Comparison of ENCODE assay signal across 1 cellular context in the genomic region with DNA sequence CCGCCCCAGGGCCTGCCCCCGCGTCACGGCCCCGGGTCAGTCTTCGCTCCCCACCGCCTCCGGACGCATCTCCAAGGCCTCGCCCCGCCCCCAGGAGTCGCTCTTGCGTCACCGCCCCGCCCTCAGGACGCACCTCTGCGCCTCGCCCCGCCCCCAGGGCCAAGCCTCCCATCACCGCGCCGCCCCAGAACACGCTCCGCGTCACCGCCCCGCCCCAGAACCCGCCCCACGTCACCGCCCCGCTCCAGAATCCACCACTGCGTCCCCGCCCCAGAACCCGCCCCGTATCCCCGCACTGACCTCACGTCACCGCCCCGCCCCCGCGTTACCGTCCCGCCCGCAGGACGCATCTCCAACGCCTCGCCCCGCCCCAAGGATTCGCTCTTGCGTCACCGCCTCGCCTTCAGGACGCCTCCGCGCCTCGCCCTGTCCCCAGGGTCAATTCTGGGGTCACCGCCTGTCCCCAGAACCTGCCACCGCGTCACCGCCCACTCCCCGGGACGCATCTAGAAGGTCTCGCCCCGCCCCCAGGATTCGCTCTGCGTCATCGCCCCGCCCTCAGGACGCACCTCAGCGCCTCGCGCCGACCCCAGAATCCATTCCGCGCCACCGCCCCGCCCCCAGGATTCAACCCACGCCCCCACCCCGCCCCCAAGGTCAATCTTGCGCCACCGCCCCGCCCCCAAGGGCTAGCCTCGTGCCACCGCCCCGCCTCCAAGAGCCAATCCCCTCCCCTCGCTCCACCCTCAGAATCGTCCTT.
TF ChIP-seq lines count a peak whose summit lies in the region.

No MANE protein-coding gene starts in this region.

TF ChIP-seq in K562, 482 proteins besides CTCF, POLR2A, EP300 and RAD21 (continued from another document and continues in another):
- TF ChIP-seq, protein P1, sequence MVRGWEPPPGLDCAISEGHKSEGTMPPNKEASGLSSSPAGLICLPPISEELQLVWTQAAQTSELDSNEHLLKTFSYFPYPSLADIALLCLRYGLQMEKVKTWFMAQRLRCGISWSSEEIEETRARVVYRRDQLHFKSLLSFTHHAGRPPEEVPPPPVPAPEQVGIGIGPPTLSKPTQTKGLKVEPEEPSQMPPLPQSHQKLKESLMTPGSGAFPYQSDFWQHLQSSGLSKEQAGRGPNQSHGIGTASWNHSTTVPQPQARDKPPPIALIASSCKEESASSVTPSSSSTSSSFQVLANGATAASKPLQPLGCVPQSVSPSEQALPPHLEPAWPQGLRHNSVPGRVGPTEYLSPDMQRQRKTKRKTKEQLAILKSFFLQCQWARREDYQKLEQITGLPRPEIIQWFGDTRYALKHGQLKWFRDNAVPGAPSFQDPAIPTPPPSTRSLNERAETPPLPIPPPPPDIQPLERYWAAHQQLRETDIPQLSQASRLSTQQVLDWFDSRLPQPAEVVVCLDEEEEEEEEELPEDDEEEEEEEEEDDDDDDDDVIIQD (CRISPR knock-in tag; IDR thresholded peaks at IDR 0.05) = no peak
- TF ChIP-seq ZBTB8A (IDR thresholded peaks at IDR 0.05; ENCODE audit: partially characterized antibody) (no peak), PRPF4 (IDR thresholded peaks at IDR 0.05; ENCODE audit: insufficient read depth, low read depth, low read length, poor library complexity, severe bottlenecking) (no peak), SAFB (IDR thresholded peaks at IDR 0.05; ENCODE audit: borderline replicate concordance, low read depth, low read length) (no peak), ZNF347 (CRISPR knock-in tag; IDR thresholded peaks at IDR 0.05; ENCODE audit: low read depth) (no peak), PHTF2 (CRISPR knock-in tag; IDR thresholded peaks at IDR 0.05) (no peak), CREM (IDR thresholded peaks at IDR 0.05; ENCODE audit: low read depth) (peak; percentile 90), NFATC3 (IDR thresholded peaks at IDR 0.05) (no peak), ZNF384 (IDR thresholded peaks at IDR 0.05; ENCODE audit: low read depth, low read length) (no peak), FOXA3 (CRISPR knock-in tag; conservative IDR thresholded peaks at IDR 0.05 in 1 of 2, IDR thresholded peaks at IDR 0.05 in 1 of 2) (no peak), RBM22 (IDR thresholded peaks at IDR 0.05; ENCODE audit: low read depth, low read length, poor library complexity, severe bottlenecking) (no peak), HDAC1 (IDR thresholded peaks at IDR 0.05) (no peak), WHSC1 (IDR thresholded peaks at IDR 0.05; ENCODE audit: low read length) (no peak), PPARD (CRISPR knock-in tag; IDR thresholded peaks at IDR 0.05) (no peak), NONO (IDR thresholded peaks at IDR 0.05; ENCODE audit: low read depth in 2 of 2, low read length in 1 of 2) (no peak), CEBPG (CRISPR knock-in tag; IDR thresholded peaks at IDR 0.05) (peak; percentile 90), CEBPG (tag; conservative IDR thresholded peaks at IDR 0.05 in 1 of 2, IDR thresholded peaks at IDR 0.05 in 1 of 2) (peak; percentile 81 to 96), SETDB1 (IDR thresholded peaks at IDR 0.05; ENCODE audit: low read length) (no peak), FUS (optimal IDR thresholded peaks at IDR 0.05; ENCODE audit: low read depth, low read length) (no peak), PHB (CRISPR knock-in tag; IDR thresholded peaks at IDR 0.05) (no peak), ZC3H11A (IDR thresholded peaks at IDR 0.05; ENCODE audit: low read depth, low read length) (no peak), SREBF2 (CRISPR knock-in tag; IDR thresholded peaks at IDR 0.05) (no peak), ZNF124 (CRISPR knock-in tag; IDR thresholded peaks at IDR 0.05) (no peak), ZNF311 (CRISPR knock-in tag; IDR thresholded peaks at IDR 0.05) (no peak), NR4A1 (CRISPR knock-in tag; IDR thresholded peaks at IDR 0.05) (no peak), NR4A1 (tag; IDR thresholded peaks at IDR 0.05) (no peak), ZNF830 (CRISPR knock-in tag; IDR thresholded peaks at IDR 0.05) (no peak), CCAR2 (IDR thresholded peaks at IDR 0.05; ENCODE audit: low read depth, low read length) (no peak), DMBX1 (CRISPR knock-in tag; IDR thresholded peaks at IDR 0.05; ENCODE audit: borderline replicate concordance) (no peak), ZNF707 (CRISPR knock-in tag; conservative IDR thresholded peaks at IDR 0.05) (no peak), POLR2B (IDR thresholded peaks at IDR 0.05; ENCODE audit: low read depth, partially characterized antibody) (no peak), CSDE1 (IDR thresholded peaks at IDR 0.05) (no peak), PTBP1 (IDR thresholded peaks at IDR 0.05; ENCODE audit: low read depth, low read length) (no peak), SLC30A9 (CRISPR knock-in tag; IDR thresholded peaks at IDR 0.05) (no peak), ZNF143 (CRISPR knock-in tag; IDR thresholded peaks at IDR 0.05) (no peak), NCOA6 (IDR thresholded peaks at IDR 0.05) (no peak), ZNF232 (CRISPR knock-in tag; IDR thresholded peaks at IDR 0.05) (no peak), HNRNPH1 (optimal IDR thresholded peaks at IDR 0.05; ENCODE audit: low read depth, low read length) (no peak), ZNF780A (CRISPR knock-in tag; IDR thresholded peaks at IDR 0.05) (no peak), ZNF146 (CRISPR knock-in tag; IDR thresholded peaks at IDR 0.05; ENCODE audit: unreplicated experiment) (no peak), HCFC1 (IDR thresholded peaks at IDR 0.05; ENCODE audit: low read depth, low read length) (peak; percentile 16; the same call in 1 of the 2 replicates), BHLHE40 (IDR thresholded peaks at IDR 0.05; ENCODE audit: low read length) (no peak; the same call in 1 of the 2 replicates), BCOR (IDR thresholded peaks at IDR 0.05) (no peak), SMAD1 (IDR thresholded peaks at IDR 0.05; ENCODE audit: low read depth, low read length, partially characterized antibody) (no peak), SRSF7 (optimal IDR thresholded peaks at IDR 0.05; ENCODE audit: low read depth, low read length) (no peak), NELFE (IDR thresholded peaks at IDR 0.05; ENCODE audit: insufficient read depth, insufficient read length) (no peak), SMARCE1 (IDR thresholded peaks at IDR 0.05) (no peak), NFRKB (IDR thresholded peaks at IDR 0.05; ENCODE audit: low read depth) (no peak), ESRRA (IDR thresholded peaks at IDR 0.05; ENCODE audit: borderline replicate concordance, low read depth) (peak; percentile 68; the same call in 1 of the 2 replicates), JUND (IDR thresholded peaks at IDR 0.05; ENCODE audit: borderline replicate concordance, low read depth, low read length) (peak; percentile 72), JUND (tag; IDR thresholded peaks at IDR 0.05; ENCODE audit: borderline replicate concordance, low read depth, low read length) (no peak; the same call in 2 of the 3 replicates), CTBP1 (IDR thresholded peaks at IDR 0.05; ENCODE audit: borderline replicate concordance) (no peak), ZNF76 (CRISPR knock-in tag; IDR thresholded peaks at IDR 0.05; ENCODE audit: borderline replicate concordance) (no peak)
- TF ChIP-seq, protein P2, sequence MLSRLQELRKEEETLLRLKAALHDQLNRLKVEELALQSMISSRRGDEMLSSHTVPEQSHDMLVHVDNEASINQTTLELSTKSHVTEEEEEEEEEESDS (CRISPR knock-in tag; IDR thresholded peaks at IDR 0.05) = no peak
- TF ChIP-seq, protein P3, sequence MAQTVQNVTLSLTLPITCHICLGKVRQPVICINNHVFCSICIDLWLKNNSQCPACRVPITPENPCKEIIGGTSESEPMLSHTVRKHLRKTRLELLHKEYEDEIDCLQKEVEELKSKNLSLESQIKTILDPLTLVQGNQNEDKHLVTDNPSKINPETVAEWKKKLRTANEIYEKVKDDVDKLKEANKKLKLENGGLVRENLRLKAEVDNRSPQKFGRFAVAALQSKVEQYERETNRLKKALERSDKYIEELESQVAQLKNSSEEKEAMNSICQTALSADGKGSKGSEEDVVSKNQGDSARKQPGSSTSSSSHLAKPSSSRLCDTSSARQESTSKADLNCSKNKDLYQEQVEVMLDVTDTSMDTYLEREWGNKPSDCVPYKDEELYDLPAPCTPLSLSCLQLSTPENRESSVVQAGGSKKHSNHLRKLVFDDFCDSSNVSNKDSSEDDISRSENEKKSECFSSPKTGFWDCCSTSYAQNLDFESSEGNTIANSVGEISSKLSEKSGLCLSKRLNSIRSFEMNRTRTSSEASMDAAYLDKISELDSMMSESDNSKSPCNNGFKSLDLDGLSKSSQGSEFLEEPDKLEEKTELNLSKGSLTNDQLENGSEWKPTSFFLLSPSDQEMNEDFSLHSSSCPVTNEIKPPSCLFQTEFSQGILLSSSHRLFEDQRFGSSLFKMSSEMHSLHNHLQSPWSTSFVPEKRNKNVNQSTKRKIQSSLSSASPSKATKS (CRISPR knock-in tag; IDR thresholded peaks at IDR 0.05) = no peak
- TF ChIP-seq, protein P4, sequence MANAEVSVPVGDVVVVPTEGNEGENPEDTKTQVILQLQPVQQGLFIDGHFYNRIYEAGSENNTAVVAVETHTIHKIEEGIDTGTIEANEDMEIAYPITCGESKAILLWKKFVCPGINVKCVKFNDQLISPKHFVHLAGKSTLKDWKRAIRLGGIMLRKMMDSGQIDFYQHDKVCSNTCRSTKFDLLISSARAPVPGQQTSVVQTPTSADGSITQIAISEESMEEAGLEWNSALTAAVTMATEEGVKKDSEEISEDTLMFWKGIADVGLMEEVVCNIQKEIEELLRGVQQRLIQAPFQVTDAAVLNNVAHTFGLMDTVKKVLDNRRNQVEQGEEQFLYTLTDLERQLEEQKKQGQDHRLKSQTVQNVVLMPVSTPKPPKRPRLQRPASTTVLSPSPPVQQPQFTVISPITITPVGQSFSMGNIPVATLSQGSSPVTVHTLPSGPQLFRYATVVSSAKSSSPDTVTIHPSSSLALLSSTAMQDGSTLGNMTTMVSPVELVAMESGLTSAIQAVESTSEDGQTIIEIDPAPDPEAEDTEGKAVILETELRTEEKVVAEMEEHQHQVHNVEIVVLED (CRISPR knock-in tag; IDR thresholded peaks at IDR 0.05) = peak; percentile 86
- TF ChIP-seq, protein P5, sequence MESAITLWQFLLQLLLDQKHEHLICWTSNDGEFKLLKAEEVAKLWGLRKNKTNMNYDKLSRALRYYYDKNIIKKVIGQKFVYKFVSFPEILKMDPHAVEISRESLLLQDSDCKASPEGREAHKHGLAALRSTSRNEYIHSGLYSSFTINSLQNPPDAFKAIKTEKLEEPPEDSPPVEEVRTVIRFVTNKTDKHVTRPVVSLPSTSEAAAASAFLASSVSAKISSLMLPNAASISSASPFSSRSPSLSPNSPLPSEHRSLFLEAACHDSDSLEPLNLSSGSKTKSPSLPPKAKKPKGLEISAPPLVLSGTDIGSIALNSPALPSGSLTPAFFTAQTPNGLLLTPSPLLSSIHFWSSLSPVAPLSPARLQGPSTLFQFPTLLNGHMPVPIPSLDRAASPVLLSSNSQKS (CRISPR knock-in tag; IDR thresholded peaks at IDR 0.05) = no peak
- TF ChIP-seq, protein P6, sequence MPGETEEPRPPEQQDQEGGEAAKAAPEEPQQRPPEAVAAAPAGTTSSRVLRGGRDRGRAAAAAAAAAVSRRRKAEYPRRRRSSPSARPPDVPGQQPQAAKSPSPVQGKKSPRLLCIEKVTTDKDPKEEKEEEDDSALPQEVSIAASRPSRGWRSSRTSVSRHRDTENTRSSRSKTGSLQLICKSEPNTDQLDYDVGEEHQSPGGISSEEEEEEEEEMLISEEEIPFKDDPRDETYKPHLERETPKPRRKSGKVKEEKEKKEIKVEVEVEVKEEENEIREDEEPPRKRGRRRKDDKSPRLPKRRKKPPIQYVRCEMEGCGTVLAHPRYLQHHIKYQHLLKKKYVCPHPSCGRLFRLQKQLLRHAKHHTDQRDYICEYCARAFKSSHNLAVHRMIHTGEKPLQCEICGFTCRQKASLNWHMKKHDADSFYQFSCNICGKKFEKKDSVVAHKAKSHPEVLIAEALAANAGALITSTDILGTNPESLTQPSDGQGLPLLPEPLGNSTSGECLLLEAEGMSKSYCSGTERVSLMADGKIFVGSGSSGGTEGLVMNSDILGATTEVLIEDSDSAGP (CRISPR knock-in tag; IDR thresholded peaks at IDR 0.05) = no peak
- TF ChIP-seq, protein P7, sequence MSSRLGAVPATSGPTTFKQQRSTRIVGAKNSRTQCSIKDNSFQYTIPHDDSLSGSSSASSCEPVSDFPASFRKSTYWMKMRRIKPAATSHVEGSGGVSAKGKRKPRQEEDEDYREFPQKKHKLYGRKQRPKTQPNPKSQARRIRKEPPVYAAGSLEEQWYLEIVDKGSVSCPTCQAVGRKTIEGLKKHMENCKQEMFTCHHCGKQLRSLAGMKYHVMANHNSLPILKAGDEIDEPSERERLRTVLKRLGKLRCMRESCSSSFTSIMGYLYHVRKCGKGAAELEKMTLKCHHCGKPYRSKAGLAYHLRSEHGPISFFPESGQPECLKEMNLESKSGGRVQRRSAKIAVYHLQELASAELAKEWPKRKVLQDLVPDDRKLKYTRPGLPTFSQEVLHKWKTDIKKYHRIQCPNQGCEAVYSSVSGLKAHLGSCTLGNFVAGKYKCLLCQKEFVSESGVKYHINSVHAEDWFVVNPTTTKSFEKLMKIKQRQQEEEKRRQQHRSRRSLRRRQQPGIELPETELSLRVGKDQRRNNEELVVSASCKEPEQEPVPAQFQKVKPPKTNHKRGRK (tag; IDR thresholded peaks at IDR 0.05) = no peak
- TF ChIP-seq, protein P8, sequence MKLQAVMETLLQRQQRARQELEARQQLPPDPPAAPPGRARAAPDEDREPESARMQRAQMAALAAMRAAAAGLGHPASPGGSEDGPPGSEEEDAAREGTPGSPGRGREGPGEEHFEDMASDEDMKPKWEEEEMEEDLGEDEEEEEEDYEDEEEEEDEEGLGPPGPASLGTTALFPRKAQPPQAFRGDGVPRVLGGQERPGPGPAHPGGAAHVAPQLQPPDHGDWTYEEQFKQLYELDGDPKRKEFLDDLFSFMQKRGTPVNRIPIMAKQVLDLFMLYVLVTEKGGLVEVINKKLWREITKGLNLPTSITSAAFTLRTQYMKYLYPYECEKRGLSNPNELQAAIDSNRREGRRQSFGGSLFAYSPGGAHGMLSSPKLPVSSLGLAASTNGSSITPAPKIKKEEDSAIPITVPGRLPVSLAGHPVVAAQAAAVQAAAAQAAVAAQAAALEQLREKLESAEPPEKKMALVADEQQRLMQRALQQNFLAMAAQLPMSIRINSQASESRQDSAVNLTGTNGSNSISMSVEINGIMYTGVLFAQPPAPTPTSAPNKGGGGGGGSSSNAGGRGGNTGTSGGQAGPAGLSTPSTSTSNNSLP (IDR thresholded peaks at IDR 0.05; ENCODE audit: borderline replicate concordance, low read depth, low read length) = no peak
